In the genomic region with DNA sequence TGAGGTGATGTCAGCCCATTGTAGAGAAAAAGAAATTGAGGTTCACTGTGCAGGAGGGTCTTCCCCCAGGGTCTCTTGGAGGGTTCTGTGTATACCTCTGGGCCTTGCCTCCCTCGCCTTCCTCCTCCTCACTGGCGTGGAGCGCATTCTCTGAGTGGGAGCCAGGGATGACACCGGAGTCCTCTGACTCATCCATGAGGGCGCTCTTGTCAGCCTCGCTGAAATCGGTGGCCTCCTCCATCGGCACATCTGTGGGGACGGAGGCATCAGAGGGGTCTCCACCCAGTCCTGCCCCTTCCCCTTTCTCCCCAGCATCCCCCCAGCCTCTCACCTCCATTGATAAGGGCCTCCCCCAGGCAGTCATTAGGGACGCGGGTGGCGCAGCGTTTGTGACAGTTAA, we compare ENCODE assay signal across 15 cellular contexts. TPM values are rescaled to one million over a fixed set of nuclear protein-coding genes. Genes with fewer than 3 reads are reported as not detected.
A peak's percentile ranks its signal among the peaks of the same experiment; 100 is the strongest.
DNase-seq lines count a peak whose midpoint lies in the region; ATAC-seq and TF ChIP-seq lines count a peak whose summit lies in the region.
"Had no signal": no experiment of that assay in that cellular context is flagged by ENCODE, and none has a peak within 500 bp of the region (broad histone marks: within the 10 kb centered on the region; RNA-seq: fewer than 3 reads in every experiment).

No MANE protein-coding gene starts in this region.

- no peak overlapping the region for H2BK5ac ChIP-seq in IMR-90 (ENCODE audit: low read depth, low read length, poor library complexity, severe bottlenecking)

- H3K27me3 Mint-ChIP-seq in neural crest cell (ENCODE audit: low read depth) = no peaks in the 10 kb centered on the region
- H3K27me3 Mint-ChIP-seq in stimulated activated naive B cell treated with anti-CD40 and anti-IgM and Interleukin-4, amounts not matched to agents 10 μg/mL and 1 μg/mL and 100 μg/mL, for 72 hours = no peaks in the 10 kb centered on the region
- H3K27me3 Mint-ChIP-seq in activated naive CD8-positive, alpha-beta T cell treated with anti-CD3 and anti-CD28 coated beads, Interleukin-2, amount 50 U/mL, for 24 hours = no peaks in the 10 kb centered on the region
- H3K27me3 Mint-ChIP-seq: CD4-positive, alpha-beta memory T cell had no signal

- no peak overlapping the region for H3K4me3 Mint-ChIP-seq in neural crest cell
- H3K4me3 Mint-ChIP-seq in stimulated activated naive B cell treated with anti-CD40 and anti-IgM and Interleukin-4, amounts not matched to agents 10 μg/mL and 1 μg/mL and 100 μg/mL, for 72 hours = no peak overlapping the region
- no peak overlapping the region for H3K4me3 Mint-ChIP-seq in activated naive CD8-positive, alpha-beta T cell treated with anti-CD3 and anti-CD28 coated beads, Interleukin-2, amount 50 U/mL, for 24 hours
- H3K4me3 Mint-ChIP-seq: CD4-positive, alpha-beta memory T cell had no signal

- H3K23ac ChIP-seq in IMR-90 (ENCODE audit: low read depth, low read length) = no peak overlapping the region

- no peak overlapping the region for H3K56ac ChIP-seq in IMR-90 (ENCODE audit: extremely low read depth, insufficient read depth, low read length)

- H2AFZ ChIP-seq in IMR-90 (replicated peaks; ENCODE audit: low read length, poor library complexity) = no peak overlapping the region

- CTCF ChIA-PET in HEK293 (lab: Yijun Ruan, JAX) (interaction anchor here (0.6 to 1.0 kb wide), 2 partner anchors 14 to 40 kb away, joined by 3 read pairs; partner anchors contain the start of gene DACT3), IMR-90 (lab: Yijun Ruan, JAX) (no interaction called here)

- no peak for TF ChIP-seq EP300 in upper lobe of left lung (IDR thresholded peaks at IDR 0.05)

- no peak overlapping the region for H4K5ac ChIP-seq in IMR-90 (ENCODE audit: low read depth, low read length)

- POLR2A ChIA-PET in HEK293 (lab: Yijun Ruan, JAX) = no interaction called here
- POLR2A ChIA-PET in IMR-90 (lab: Charles Lee; ENCODE audit: unreplicated experiment) = no interaction called here

- H3K4me1 Mint-ChIP-seq in neural crest cell = peaks cover 12% of the 10 kb centered on the region
- H3K4me1 Mint-ChIP-seq in stimulated activated naive B cell treated with anti-CD40 and anti-IgM and Interleukin-4, amounts not matched to agents 10 μg/mL and 1 μg/mL and 100 μg/mL, for 72 hours = peaks cover 9 to 15% of the 10 kb centered on the region in 2 donors
- peaks cover 5% of the 10 kb centered on the region for H3K4me1 Mint-ChIP-seq in activated naive CD8-positive, alpha-beta T cell treated with anti-CD3 and anti-CD28 coated beads, Interleukin-2, amount 50 U/mL, for 24 hours

- no peak for TF ChIP-seq CTCF in HEK293 (tag by site-specific recombination; IDR thresholded peaks at IDR 0.05)
- no peak for TF ChIP-seq CTCF in IMR-90 (conservative IDR thresholded peaks at IDR 0.05; ENCODE audit: low read depth, low read length)
- TF ChIP-seq CTCF in neural crest cell (conservative IDR thresholded peaks at IDR 0.05) = no peak
- no peak for TF ChIP-seq CTCF in upper lobe of left lung (IDR thresholded peaks at IDR 0.05)

- no peak overlapping the region for H3K14ac ChIP-seq in IMR-90 (replicated peaks; ENCODE audit: low read depth, low read length)

- H3K9me3 ChIP-seq in HEK293 (ENCODE audit: control insufficient read depth, insufficient read depth, low read depth, low read length) = no peaks in the 10 kb centered on the region
- no peaks in the 10 kb centered on the region for H3K9me3 ChIP-seq in IMR-90 (ENCODE audit: control insufficient read depth, insufficient read depth, low read length)
- no peaks in the 10 kb centered on the region for H3K9me3 ChIP-seq in upper lobe of left lung
- H3K9me3 ChIP-seq: HAP-1 had no signal

- no peak for TF ChIP-seq RAD21 in IMR-90 (IDR thresholded peaks at IDR 0.05; ENCODE audit: low read length)

- no peak overlapping the region for H2AK5ac ChIP-seq in IMR-90 (ENCODE audit: low read depth, low read length)

- H3K4me3 ChIP-seq in HEK293 (ENCODE audit: low read depth, low read length) = no peak overlapping the region
- no peak overlapping the region for H3K4me3 ChIP-seq in IMR-90 (ENCODE audit: insufficient read depth, low read depth, low read length)
- H3K4me3 ChIP-seq in upper lobe of left lung = no peak overlapping the region
- H3K4me3 ChIP-seq: HAP-1 had no signal

- in situ Hi-C loops in IMR-90 (cut with MboI; ENCODE audit: low sequenced_read_pairs) = no loop called here

- peaks cover 19% of the 10 kb centered on the region for H4K20me1 ChIP-seq in IMR-90 (ENCODE audit: insufficient read depth, low read length)

- intact Hi-C loops in IMR-90 (cut with micrococcal nuclease) = no loop called here

- H3K36me3 ChIP-seq in HEK293 (ENCODE audit: control insufficient read depth in 2 of 2, insufficient read depth in 1 of 2, low read length in 2 of 2) = peaks cover 76 to 77% of the 10 kb centered on the region in 2 experiments
- H3K36me3 ChIP-seq in IMR-90 (ENCODE audit: control insufficient read depth, insufficient read depth, low read length) = peaks cover 55% of the 10 kb centered on the region
- H3K36me3 ChIP-seq in upper lobe of left lung = peaks cover 26 to 78% (median 68%) of the 10 kb centered on the region in 4 donors

- H3K4ac ChIP-seq in IMR-90 (ENCODE audit: low read depth, low read length) = no peak overlapping the region

- H3K4me1 ChIP-seq in HEK293 (ENCODE audit: control insufficient read depth, insufficient read depth, low read length) (no peaks in the 10 kb centered on the region), IMR-90 (ENCODE audit: control insufficient read depth, insufficient read depth, low read length) (no peaks in the 10 kb centered on the region), upper lobe of left lung (peaks cover 6 to 19% (median 8%) of the 10 kb centered on the region in 4 donors)
- H3K4me1 ChIP-seq: HAP-1 had no signal

- no peak overlapping the region for H4K91ac ChIP-seq in IMR-90 (ENCODE audit: insufficient read depth, low read depth, low read length)

- TF ChIP-seq POLR2A in IMR-90 (IDR thresholded peaks at IDR 0.05; ENCODE audit: low read depth, low read length) = no peak
- no peak for TF ChIP-seq POLR2A in upper lobe of left lung (IDR thresholded peaks at IDR 0.05)

- peak overlapping the region; percentile 28 for H2AK9ac ChIP-seq in IMR-90 (replicated peaks; ENCODE audit: low read depth, low read length, poor library complexity)

- no peak overlapping the region for H3K4me2 ChIP-seq in IMR-90 (ENCODE audit: low read depth, low read length)

- 0 out of 2 replicates have a peak, but pooled peaks cover 6% of the 10 kb centered on the region for H3K9me1 ChIP-seq in IMR-90 (ENCODE audit: insufficient read depth, low read length)

- H4K8ac ChIP-seq in IMR-90 (ENCODE audit: low read depth in 2 of 2, low read length in 2 of 2) = no peak overlapping the region

- no peak for DNase-seq in IMR-90
- no peak for DNase-seq in neural crest cell (ENCODE audit: low read depth, low spot score)
- DNase-seq in stimulated activated naive B cell treated with anti-CD40 and anti-IgM and Interleukin-4, amounts not matched to agents 10 μg/mL and 1 μg/mL and 100 μg/mL, for 72 hours = no peak
- no peak for DNase-seq in upper lobe of left lung
- no peak for DNase-seq in activated naive CD8-positive, alpha-beta T cell treated with anti-CD3 and anti-CD28 coated beads, Interleukin-2, amount 50 U/mL, for 24 hours
- DNase-seq: C1 segment of cervical spinal cord; Calu3; CD4-positive, alpha-beta memory T cell; COR-L47; DMS53; DMS79 treated with DMSO at 0.1 percent for 48 hours; GF-D8; GOT3 had no signal

- peak overlapping the region; percentile 19 for H3K27ac Mint-ChIP-seq in neural crest cell (ENCODE audit: unreplicated experiment)
- peak overlapping the region; percentile 37 for H3K27ac Mint-ChIP-seq in stimulated activated naive B cell treated with anti-CD40 and anti-IgM and Interleukin-4, amounts not matched to agents 10 μg/mL and 1 μg/mL and 100 μg/mL, for 72 hours
- H3K27ac Mint-ChIP-seq in activated naive CD8-positive, alpha-beta T cell treated with anti-CD3 and anti-CD28 coated beads, Interleukin-2, amount 50 U/mL, for 24 hours = no peak overlapping the region

- no peak overlapping the region for H2BK120ac ChIP-seq in IMR-90 (ENCODE audit: low read depth, low read length)

- no peaks in the 10 kb centered on the region for H3K27me3 ChIP-seq in IMR-90 (ENCODE audit: control insufficient read depth, insufficient read depth, low read length)
- H3K27me3 ChIP-seq in upper lobe of left lung = no peaks in the 10 kb centered on the region

- ATAC-seq in IMR-90 (ENCODE audit: low read depth) (no peak), upper lobe of left lung (ENCODE audit: low FRiP score in 2 of 2) (no peak)
- no peak for ATAC-seq in stimulated activated naive B cell treated with anti-CD40 and anti-IgM and Interleukin-4, amounts not matched to agents 10 μg/mL and 1 μg/mL and 100 μg/mL, for 72 hours (replicated peaks)
- ATAC-seq in activated naive CD8-positive, alpha-beta T cell treated with anti-CD3 and anti-CD28 coated beads, Interleukin-2, amount 50 U/mL, for 24 hours = no peak

- H3K36me3 Mint-ChIP-seq in neural crest cell (ENCODE audit: low read depth) = peaks cover 19% of the 10 kb centered on the region
- peaks cover 44 to 62% of the 10 kb centered on the region in 2 donors for H3K36me3 Mint-ChIP-seq in stimulated activated naive B cell treated with anti-CD40 and anti-IgM and Interleukin-4, amounts not matched to agents 10 μg/mL and 1 μg/mL and 100 μg/mL, for 72 hours
- H3K36me3 Mint-ChIP-seq in activated naive CD8-positive, alpha-beta T cell treated with anti-CD3 and anti-CD28 coated beads, Interleukin-2, amount 50 U/mL, for 24 hours (ENCODE audit: low read depth) = peaks cover 41% of the 10 kb centered on the region

- no TSS peak for BruUV-seq in IMR-90 (replicated peaks; lab: Mats Ljungman, UMichigan)

- H2BK20ac ChIP-seq in IMR-90 (ENCODE audit: low read depth, low read length) = no peak overlapping the region

- no peak overlapping the region for H3K27ac ChIP-seq in HEK293 (ENCODE audit: extremely low read depth, low read depth, low read length)
- H3K27ac ChIP-seq in IMR-90 (ENCODE audit: insufficient read depth, low read length) = no peak overlapping the region
- H3K27ac ChIP-seq in upper lobe of left lung = no peak overlapping the region

- dilution Hi-C loops in IMR-90 (cut with HindIII; ENCODE audit: low sequenced_read_pairs, unreplicated experiment) = no loop called here

- no peak overlapping the region for H3K9ac ChIP-seq in IMR-90 (ENCODE audit: low read depth, low read length)

- WGBS in IMR-90 (ENCODE audit: extremely low coverage in 2 of 2, insufficient read length in 1 of 2), 2 experiments = no CpG with 5 or more reads among the region's 13 CpGs
- WGBS in upper lobe of left lung, 2 donors = 93 to 99% methylated on average over 13 of the region's 13 CpGs

- H3K18ac ChIP-seq in IMR-90 (ENCODE audit: low read depth, low read length) = no peak overlapping the region

- H3K9me3 Mint-ChIP-seq in neural crest cell = no peaks in the 10 kb centered on the region
- no peaks in the 10 kb centered on the region for H3K9me3 Mint-ChIP-seq in stimulated activated naive B cell treated with anti-CD40 and anti-IgM and Interleukin-4, amounts not matched to agents 10 μg/mL and 1 μg/mL and 100 μg/mL, for 72 hours
- no peaks in the 10 kb centered on the region for H3K9me3 Mint-ChIP-seq in activated naive CD8-positive, alpha-beta T cell treated with anti-CD3 and anti-CD28 coated beads, Interleukin-2, amount 50 U/mL, for 24 hours
- H3K9me3 Mint-ChIP-seq: CD4-positive, alpha-beta memory T cell had no signal

- H2BK15ac ChIP-seq in IMR-90 (ENCODE audit: low read depth, low read length) = no peak overlapping the region

- peaks cover 0 to 26% of the 10 kb centered on the region in 2 experiments; a peak in 3 of 4 replicates for H3K79me1 ChIP-seq in IMR-90 (ENCODE audit: low read depth in 1 of 2, low read length in 2 of 2)

RNA-seq across cellular contexts. Expression of gene PRKD2, which starts 16.2 kb away (rescaled TPM):
- total RNA-seq in IMR-90 (2012; rRNA removed) = 9.9 and 10.0 TPM in 2 replicates
- 18.8 and 19.6 TPM in 2 replicates for polyA plus RNA-seq in IMR-90 (2012; rRNA removed)
- 8.8 and 25.6 TPM in 2 replicates for polyA plus RNA-seq in IMR-90 (2012; cell fraction: cytosol; rRNA removed)
- polyA plus RNA-seq in IMR-90 (2012; cell fraction: nucleus; rRNA removed; ENCODE audit: low replicate concordance) = 44.4 and 97.9 TPM in 2 replicates
- total RNA-seq in neural crest cell = 55.5 and 57.2 TPM in 2 replicates
- 10 to 100 TPM; 25.2 to 65.4 (median 50.3) TPM for total RNA-seq in upper lobe of left lung

RNA-seq across cellular contexts. Expression of gene DACT3, which starts 39.7 kb away (rescaled TPM):
- total RNA-seq in IMR-90 (2012; rRNA removed) (1.6 and 1.9 TPM in 2 replicates), neural crest cell (6.5 and 7.4 TPM in 2 replicates), upper lobe of left lung (10 to 100 TPM in 2 of 6 donors, 1 to 10 TPM in 4; 1.8 to 12.0 (median 4.0) TPM)
- polyA plus RNA-seq in IMR-90 (2012; rRNA removed) = 4.9 and 5.7 TPM in 2 replicates
- polyA plus RNA-seq in IMR-90 (2012; cell fraction: cytosol; rRNA removed) = 3.0 and 6.6 TPM in 2 replicates
- polyA plus RNA-seq in IMR-90 (2012; cell fraction: nucleus; rRNA removed; ENCODE audit: low replicate concordance) = 6.5 and 7.5 TPM in 2 replicates
- total RNA-seq: Calu3; CD4-positive, alpha-beta memory T cell had no signal
- polyA plus RNA-seq: CD4-positive, alpha-beta memory T cell had no signal

RNA-seq across cellular contexts. Expression of gene FKRP, which starts 45.2 kb away (rescaled TPM):
- total RNA-seq in IMR-90 (2012; rRNA removed) (5.8 and 6.1 TPM in 2 replicates), neural crest cell (31.9 and 38.6 TPM in 2 replicates), upper lobe of left lung (10 to 100 TPM; 16.6 to 26.2 (median 19.3) TPM)
- 25.3 and 28.5 TPM in 2 replicates for polyA plus RNA-seq in IMR-90 (2012; rRNA removed)
- polyA plus RNA-seq in IMR-90 (2012; cell fraction: cytosol; rRNA removed) = 22.3 and 36.1 TPM in 2 replicates
- polyA plus RNA-seq in IMR-90 (2012; cell fraction: nucleus; rRNA removed; ENCODE audit: low replicate concordance) = 50.3 and 64.5 TPM in 2 replicates

RNA-seq across cellular contexts. Expression of gene STRN4, which starts 45.5 kb away (rescaled TPM):
- total RNA-seq in IMR-90 (2012; rRNA removed) = 36.7 and 37.8 TPM in 2 replicates
- 112 and 127 TPM in 2 replicates for polyA plus RNA-seq in IMR-90 (2012; rRNA removed)
- polyA plus RNA-seq in IMR-90 (2012; cell fraction: cytosol; rRNA removed) = 111 and 127 TPM in 2 replicates
- polyA plus RNA-seq in IMR-90 (2012; cell fraction: nucleus; rRNA removed; ENCODE audit: low replicate concordance) = 158 and 365 TPM in 2 replicates
- 128 and 138 TPM in 2 replicates for total RNA-seq in neural crest cell
- total RNA-seq in upper lobe of left lung = 100 to 1,000 TPM in 2 of 6 donors, 10 to 100 TPM in 4; 59.8 to 168 (median 83.7) TPM
